In the genomic region with DNA sequence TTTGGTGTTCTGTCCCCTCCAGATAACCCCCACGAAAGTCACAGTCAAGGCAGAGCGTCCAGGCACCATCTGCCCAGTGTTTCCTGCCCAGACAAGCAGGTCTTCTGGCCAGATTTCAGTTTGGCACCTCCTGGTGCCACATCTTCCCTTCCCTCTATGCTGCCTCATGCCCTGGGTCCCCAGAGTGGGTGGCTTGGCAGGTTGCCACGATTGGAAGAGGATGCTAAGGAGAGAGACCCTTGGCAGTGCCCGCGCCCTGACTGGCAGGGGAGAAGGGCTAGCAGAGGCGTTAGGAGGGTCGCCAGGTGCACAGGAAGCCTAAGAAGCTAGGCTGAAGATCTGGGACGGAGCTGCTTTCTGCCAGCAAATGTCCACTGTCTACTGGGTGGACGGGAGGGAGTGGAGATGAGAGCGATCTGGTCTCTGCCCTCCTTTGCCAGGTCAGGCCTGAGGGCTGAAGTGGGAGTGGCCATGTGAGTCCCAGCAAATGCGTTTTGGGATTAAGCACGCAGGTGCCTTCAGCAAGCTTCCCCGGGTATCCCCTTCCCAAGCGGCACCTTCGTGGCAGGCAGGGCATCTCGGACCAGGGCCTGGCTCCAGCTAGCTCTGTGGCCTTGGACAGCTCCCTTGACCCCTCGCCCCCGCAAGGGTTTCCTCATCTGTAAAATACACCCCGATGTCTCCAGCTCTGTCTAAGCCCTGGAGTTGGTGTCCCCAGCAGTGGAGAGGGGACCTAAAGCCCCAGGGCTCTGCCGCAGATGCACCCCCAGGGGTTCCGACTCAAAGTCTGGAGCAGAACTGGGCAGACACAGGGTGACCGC, we compare ENCODE assay signal across 8 cellular contexts. TPM values are rescaled to one million over a fixed set of nuclear protein-coding genes. Genes with fewer than 3 reads are reported as not detected.
A peak's percentile ranks its signal among the peaks of the same experiment; 100 is the strongest.
DNase-seq lines count a peak whose midpoint lies in the region; ATAC-seq and TF ChIP-seq lines count a peak whose summit lies in the region.

No MANE protein-coding gene starts in this region.

- H3K4me1 Mint-ChIP-seq in stimulated activated naive CD8-positive, alpha-beta T cell treated with anti-CD3 and anti-CD28 coated beads, Interleukin-15, amount 100 ng/mL, for 72 hours, result peaks cover 37% of the 10 kb centered on the region
- peaks cover 0 to 16% (median 12%) of the 10 kb centered on the region in 3 donors for H3K4me1 Mint-ChIP-seq in naive B cell

- DNase-seq in stimulated activated naive CD8-positive, alpha-beta T cell treated with anti-CD3 and anti-CD28 coated beads, Interleukin-15, amount 100 ng/mL, for 72 hours, result no peak
- no peak for DNase-seq in stimulated activated naive CD8-positive, alpha-beta T cell treated with anti-CD3 and anti-CD28 coated beads, Interleukin-15, Interleukin-2, amounts not matched to agents 100 U/mL and 50 U/mL, for 24 hours
- DNase-seq in coronary artery (ENCODE audit: low spot score), result no peak
- DNase-seq in naive B cell, result no peak
- no peak for DNase-seq in globus pallidus (ENCODE audit: low spot score)

- H3K36me3 Mint-ChIP-seq in naive B cell, result no peaks in the 10 kb centered on the region

- no peak overlapping the region for H3K27ac Mint-ChIP-seq in stimulated activated naive CD8-positive, alpha-beta T cell treated with anti-CD3 and anti-CD28 coated beads, Interleukin-15, amount 100 ng/mL, for 72 hours
- H3K27ac Mint-ChIP-seq in naive B cell, result no peak overlapping the region

- H3K9me3 Mint-ChIP-seq in stimulated activated naive CD8-positive, alpha-beta T cell treated with anti-CD3 and anti-CD28 coated beads, Interleukin-15, amount 100 ng/mL, for 72 hours, result no peaks in the 10 kb centered on the region
- H3K9me3 Mint-ChIP-seq in naive B cell, result no peaks in the 10 kb centered on the region

- TF ChIP-seq CTCF in coronary artery (IDR thresholded peaks at IDR 0.05), result no peak

- H3K4me3 Mint-ChIP-seq in stimulated activated naive CD8-positive, alpha-beta T cell treated with anti-CD3 and anti-CD28 coated beads, Interleukin-15, amount 100 ng/mL, for 72 hours, result peak overlapping the region; percentile 9 to 51
- H3K4me3 Mint-ChIP-seq in naive B cell, result peak overlapping the region; percentile 7 to 78 (median 58)

- H3K27ac ChIP-seq in coronary artery, result peak overlapping the region; percentile 75 to 93

- H3K27me3 Mint-ChIP-seq in stimulated activated naive CD8-positive, alpha-beta T cell treated with anti-CD3 and anti-CD28 coated beads, Interleukin-15, amount 100 ng/mL, for 72 hours, result peaks cover 14% of the 10 kb centered on the region
- peaks cover 16 to 37% (median 21%) of the 10 kb centered on the region in 3 donors for H3K27me3 Mint-ChIP-seq in naive B cell

- H3K4me3 ChIP-seq in coronary artery, result peak overlapping the region; percentile 68

- peak; percentile 1 for ATAC-seq in stimulated activated naive CD8-positive, alpha-beta T cell treated with anti-CD3 and anti-CD28 coated beads, Interleukin-15, amount 100 ng/mL, for 72 hours
- no peak for ATAC-seq in stimulated activated naive CD8-positive, alpha-beta T cell treated with anti-CD3 and anti-CD28 coated beads, Interleukin-15, Interleukin-2, amounts not matched to agents 100 U/mL and 50 U/mL, for 24 hours
- no peak for ATAC-seq in naive B cell (ENCODE audit: low read depth in 2 of 2)
- ATAC-seq in GM18519 (IDR thresholded peaks at IDR 0.05; ENCODE audit: low FRiP score, unreplicated experiment), result no peak
- ATAC-seq in GM19463 (IDR thresholded peaks at IDR 0.05; ENCODE audit: unreplicated experiment), result no peak
- ATAC-seq in HG02642 (IDR thresholded peaks at IDR 0.05; ENCODE audit: poor library complexity, unreplicated experiment), result no peak

RNA-seq across cellular contexts. Expression of a gene that starts 13.4 kb away (rescaled TPM):
- 1 to 10 TPM in 5 of 6 donors, not detected in 1; 1.2 to 2.3 (median 1.6) TPM for polyA plus RNA-seq in naive B cell (ENCODE audit: low read depth in 6 of 6)

RNA-seq across cellular contexts. Expression of a gene that starts 21.2 kb away (rescaled TPM):
- under 1 TPM in 2 of 6 donors, not detected in 4; 0.20 to 0.48 TPM for polyA plus RNA-seq in naive B cell (ENCODE audit: low read depth in 6 of 6)
